ENCODE assay signal across 34 cellular contexts in the genomic region with DNA sequence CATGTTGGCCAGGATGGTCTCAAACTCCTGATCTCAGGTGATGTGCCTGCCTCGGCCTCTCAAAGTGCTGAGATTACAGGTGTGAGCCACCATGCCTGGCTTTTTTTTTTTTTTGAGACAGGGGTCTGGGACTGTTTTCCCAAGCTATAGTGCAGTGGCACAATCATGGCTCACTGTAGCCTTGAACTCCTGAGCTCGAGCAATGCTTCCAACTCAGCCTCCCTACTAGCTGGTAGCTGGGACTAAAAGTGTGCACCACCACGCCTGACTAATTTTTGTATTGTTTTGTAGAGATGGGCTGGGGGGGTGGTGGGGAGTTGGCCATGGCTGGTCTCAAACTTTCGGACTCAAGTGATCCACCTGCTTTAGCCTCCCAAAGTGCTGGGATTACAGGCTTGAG.
"Had no signal": no experiment of that assay in that cellular context is flagged by ENCODE, and none has a peak within 500 bp of the region (broad histone marks: within the 10 kb centered on the region; RNA-seq: fewer than 3 reads in every experiment).

No MANE protein-coding gene starts in this region.

- H3K36me3 ChIP-seq: MG63 had no signal

- DNase-seq: Karpas-422, Kasumi-1, MG63, MM.1S, MV-4-11, NCI-H1048, NCI-H1092, NCI-H1092 treated with DMSO at 0.1 percent for 48 hours, NCI-H1105, NCI-H1105 treated with DMSO at 0.1 percent for 48 hours, NCI-H1417, NCI-H1417 treated with DMSO at 0.1 percent for 48 hours, NCI-H1436, NCI-H1436 treated with DMSO at 0.1 percent for 48 hours, NCI-H146, NCI-H1694, NCI-H1694 treated with DMSO at 0.1 percent for 48 hours, NCI-H187, NCI-H187 treated with DMSO at 0.1 percent for 48 hours, NCI-H1930, NCI-H2029, NCI-H2029 treated with DMSO at 0.1 percent for 48 hours, NCI-H2081, NCI-H2081 treated with DMSO at 0.1 percent for 48 hours, NCI-H2107, NCI-H2171, NCI-H2171 treated with DMSO at 0.1 percent for 48 hours, NCI-H2227 treated with DMSO at 0.1 percent for 48 hours, NCI-H226, NCI-H345, NCI-H446, NCI-H446 treated with DMSO at 0.1 percent for 48 hours, NCI-H510A, NCI-H510A treated with DMSO at 0.1 percent for 48 hours had no signal

- H3K4me3 ChIP-seq: MG63 had no signal

- H3K27me3 ChIP-seq: MG63 had no signal
